In the genomic region with DNA sequence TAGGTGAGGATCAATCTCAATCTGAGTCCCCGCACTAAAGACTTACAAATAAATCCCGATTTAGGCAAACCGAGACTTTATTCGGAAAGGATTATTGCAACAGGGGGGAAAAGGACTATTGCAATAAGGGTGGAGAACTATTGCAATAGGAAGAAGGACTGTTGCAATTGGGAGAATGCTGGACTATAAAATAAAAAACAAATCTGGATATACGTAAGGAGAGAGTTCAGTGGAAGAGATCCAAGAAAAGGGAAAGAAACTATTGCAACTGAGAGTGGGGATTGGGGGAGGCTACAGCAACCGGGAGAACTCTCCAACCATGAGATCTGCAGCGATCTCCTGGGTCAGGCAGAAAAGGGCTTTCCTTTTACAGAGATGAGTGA, we compare ENCODE assay signal across 8 cellular contexts. TPM values are rescaled to one million over a fixed set of nuclear protein-coding genes. Genes with fewer than 3 reads are reported as not detected.
DNase-seq lines count a peak whose midpoint lies in the region; ATAC-seq and TF ChIP-seq lines count a peak whose summit lies in the region.

No MANE protein-coding gene starts in this region.

- peaks cover 21% of the 10 kb centered on the region for H3K4me1 Mint-ChIP-seq in T-helper 17 cell

- H3K36me3 Mint-ChIP-seq in T-helper 17 cell (ENCODE audit: low read depth) = peaks cover 3% of the 10 kb centered on the region

- peaks cover 9 to 13% (median 10%) of the 10 kb centered on the region in 3 donors for H3K4me1 ChIP-seq in skeletal muscle tissue (ENCODE audit: control insufficient read depth in 3 of 3, insufficient read depth in 3 of 3, low read length in 3 of 3)

- peaks cover 8% of the 10 kb centered on the region for H3K27me3 Mint-ChIP-seq in T-helper 17 cell

- H3K4me3 Mint-ChIP-seq in T-helper 17 cell = peak overlapping the region; percentile 95

- no peak for TF ChIP-seq CTCF in GM12864 (IDR thresholded peaks at IDR 0.05; ENCODE audit: low read depth, low read length, missing control alignments)

- peak overlapping the region; percentile 90 for H3K27ac Mint-ChIP-seq in T-helper 17 cell

- ATAC-seq in T-helper 17 cell = no peak
- no peak for ATAC-seq in HG03280 (IDR thresholded peaks at IDR 0.05; ENCODE audit: unreplicated experiment)
- no peak for ATAC-seq in esophagus mucosa
- ATAC-seq in GM18511 (IDR thresholded peaks at IDR 0.05; ENCODE audit: unreplicated experiment) = no peak

- peaks cover 0 to 3% (median 0%) of the 10 kb centered on the region in 3 donors for H3K36me3 ChIP-seq in skeletal muscle tissue (ENCODE audit: control insufficient read depth in 3 of 3, insufficient read depth in 3 of 3, low read length in 3 of 3)

- no peak overlapping the region for H3K27ac ChIP-seq in skeletal muscle tissue (ENCODE audit: low read depth, low read length)

- no peaks in the 10 kb centered on the region for H3K27me3 ChIP-seq in skeletal muscle tissue (ENCODE audit: control insufficient read depth in 3 of 3, insufficient read depth in 3 of 3, low read length in 3 of 3)

- H3K9me3 ChIP-seq in T-helper 17 cell (ENCODE audit: control insufficient read depth, low read length, poor library complexity, severe bottlenecking) (no peaks in the 10 kb centered on the region), skeletal muscle tissue (ENCODE audit: control insufficient read depth in 3 of 3, low read length in 3 of 3) (no peaks in the 10 kb centered on the region)

- H3K4me3 ChIP-seq in GM12864 (ENCODE audit: low read depth, low read length) (peak overlapping the region; percentile 73; the same call in 1 of the 2 replicates), skeletal muscle tissue (ENCODE audit: low read length in 3 of 3) (peak overlapping the region in 2 of 3 donors; percentile 62 to 78)

- H3K9ac ChIP-seq in skeletal muscle tissue (ENCODE audit: low read depth in 1 of 3, low read length in 3 of 3) = peak overlapping the region in 2 of 3 donors; percentile 76 to 84

- DNase-seq in GM12864 (ENCODE audit: low read depth) (no peak), T-helper 17 cell (no peak), fibroblast of the conjunctiva (ENCODE audit: low read depth) (peak; percentile 41)
- DNase-seq in effector CD4-positive, alpha-beta T cell = no peak

RNA-seq across cellular contexts. Expression of a gene that starts 1.2 kb away (rescaled TPM):
- total RNA-seq in T-helper 17 cell = 10 to 100 TPM; 12.0 to 13.9 TPM
- total RNA-seq in skeletal muscle tissue = 16.7 TPM
- 10.4 TPM for total RNA-seq in esophagus mucosa

RNA-seq across cellular contexts. Expression of a gene that starts 12.1 kb away (rescaled TPM):
- total RNA-seq in T-helper 17 cell (10 to 100 TPM; 48.3 to 52.3 TPM), skeletal muscle tissue (30.3 TPM), esophagus mucosa (17.0 TPM)
